Comparison of ENCODE assay signal across 18 cellular contexts in genomic region chr3:160159346-160159745, GRCh38.
DNase-seq lines count a peak whose midpoint lies in the region; ATAC-seq and TF ChIP-seq lines count a peak whose summit lies in the region.
"Had no signal": no experiment of that assay in that cellular context is flagged by ENCODE, and none has a peak within 500 bp of the region (broad histone marks: within the 10 kb centered on the region; RNA-seq: fewer than 3 reads in every experiment).

No MANE protein-coding gene starts in this region.

- H2BK5ac ChIP-seq in neuronal stem cell (ENCODE audit: low read length) = no peak overlapping the region

- H3K27me3 Mint-ChIP-seq in osteocyte (ENCODE audit: unreplicated experiment) = peaks cover 8% of the 10 kb centered on the region

- H3K4ac ChIP-seq in neuronal stem cell (ENCODE audit: low read length) = no peak overlapping the region

- H3K27me3 ChIP-seq in HAP-1 (ENCODE audit: low read depth) (no peaks in the 10 kb centered on the region), neuronal stem cell (ENCODE audit: control insufficient read depth in 3 of 3, insufficient read depth in 3 of 3, low read depth in 1 of 3, low read length in 3 of 3) (peaks cover 0 to 6% (median 0%) of the 10 kb centered on the region in 3 experiments)
- H3K27me3 ChIP-seq: BE2C; BLaER1 treated with 17β-estradiol and CSF1 and Interleukin-3, amounts not matched to agents 10 nM and 100 nM had no signal

- H3K36me3 ChIP-seq in HAP-1 (replicated peaks) (no peaks in the 10 kb centered on the region), neuronal stem cell (replicated peaks in 1 of 2; ENCODE audit: control insufficient read depth in 2 of 2, insufficient read depth in 2 of 2, low read length in 2 of 2) (no peaks in the 10 kb centered on the region)
- H3K36me3 ChIP-seq: BE2C; BLaER1 treated with 17β-estradiol and CSF1 and Interleukin-3, amounts not matched to agents 10 nM and 100 nM had no signal

- H3K27ac ChIP-seq in neuronal stem cell (replicated peaks; ENCODE audit: low read length) = no peak overlapping the region
- H3K27ac ChIP-seq: BLaER1 treated with 17β-estradiol and CSF1 and Interleukin-3, amounts not matched to agents 10 nM and 100 nM had no signal

- TF ChIP-seq CTCF in osteocyte (IDR thresholded peaks at IDR 0.05) = no peak

- H3K9me3 ChIP-seq in HAP-1 (no peaks in the 10 kb centered on the region), neuronal stem cell (replicated peaks in 1 of 2; ENCODE audit: control insufficient read depth in 2 of 2, insufficient read depth in 1 of 2, low read depth in 1 of 2, low read length in 2 of 2) (no peaks in the 10 kb centered on the region)
- H3K9me3 ChIP-seq: A549; BE2C; BLaER1 treated with 17β-estradiol and CSF1 and Interleukin-3, amounts not matched to agents 10 nM and 100 nM; Caco-2 had no signal

- no peaks in the 10 kb centered on the region for H3K36me3 Mint-ChIP-seq in osteocyte (ENCODE audit: unreplicated experiment)
- H3K36me3 Mint-ChIP-seq: CD4-positive, alpha-beta memory T cell had no signal

- no peak overlapping the region for H3K27ac Mint-ChIP-seq in osteocyte (ENCODE audit: unreplicated experiment)
- H3K27ac Mint-ChIP-seq: CD4-positive, alpha-beta memory T cell had no signal

- no CpG with 5 or more reads among the region's 2 CpGs for WGBS in neuronal stem cell (ENCODE audit: extremely low coverage in 2 of 2, insufficient read length in 2 of 2, insufficient replicate concordance in 1 of 2), 2 donors

- no peak overlapping the region for H3K4me2 ChIP-seq in neuronal stem cell (ENCODE audit: insufficient read depth, low read length, poor library complexity, severe bottlenecking)
- H3K4me2 ChIP-seq: A549; BLaER1 treated with 17β-estradiol and CSF1 and Interleukin-3, amounts not matched to agents 10 nM and 100 nM had no signal

- no peak overlapping the region for H2BK15ac ChIP-seq in neuronal stem cell (ENCODE audit: low read length)

- no peaks in the 10 kb centered on the region for H3K9me3 Mint-ChIP-seq in osteocyte (ENCODE audit: unreplicated experiment)
- H3K9me3 Mint-ChIP-seq: CD4-positive, alpha-beta memory T cell had no signal

- no peak overlapping the region for H3K18ac ChIP-seq in neuronal stem cell (ENCODE audit: low read length)

- H3K4me1 ChIP-seq in HAP-1 (peaks cover 16% of the 10 kb centered on the region), neuronal stem cell (ENCODE audit: control insufficient read depth in 2 of 2, insufficient read depth in 1 of 2, low read depth in 1 of 2, low read length in 2 of 2) (peaks cover 8 to 20% of the 10 kb centered on the region in 2 donors)
- H3K4me1 ChIP-seq: BLaER1 treated with 17β-estradiol and CSF1 and Interleukin-3, amounts not matched to agents 10 nM and 100 nM; Caco-2 had no signal

- no peak overlapping the region for H3K4me3 ChIP-seq in HAP-1
- no peak overlapping the region for H3K4me3 ChIP-seq in neuronal stem cell (ENCODE audit: low read length in 2 of 2)
- H3K4me3 ChIP-seq: A549; BLaER1 treated with 17β-estradiol and CSF1 and Interleukin-3, amounts not matched to agents 10 nM and 100 nM had no signal

- ATAC-seq in HG03135 (IDR thresholded peaks at IDR 0.05; ENCODE audit: unreplicated experiment) = no peak
- ATAC-seq: A549 had no signal

- no peaks in the 10 kb centered on the region for H3K4me1 Mint-ChIP-seq in osteocyte (ENCODE audit: unreplicated experiment)
- H3K4me1 Mint-ChIP-seq: CD4-positive, alpha-beta memory T cell had no signal

- no peak overlapping the region for H2AK5ac ChIP-seq in neuronal stem cell (ENCODE audit: low read depth, low read length)

- H3K9ac ChIP-seq in neuronal stem cell (ENCODE audit: low read depth, low read length, poor library complexity) = no peak overlapping the region
- H3K9ac ChIP-seq: BLaER1 treated with 17β-estradiol and CSF1 and Interleukin-3, amounts not matched to agents 10 nM and 100 nM had no signal

- peak; percentile 49 to 74 for DNase-seq in HAP-1 (ENCODE audit: low spot score in 2 of 2)
- DNase-seq in foreskin melanocyte = peak; percentile 96
- DNase-seq in neuronal stem cell (ENCODE audit: low spot score) = no peak
- no peak for DNase-seq in NCI-H69 (lab: John Stamatoyannopoulos, UW)
- no peak for DNase-seq in osteocyte (ENCODE audit: extremely low spot score, unreplicated experiment)
- DNase-seq: 8988T; ACHN; AML-193; BE2C; Caco-2; CD4-positive, alpha-beta memory T cell; DMS153; DND-41; GOT3; HCEC 1CT had no signal

- H3K23ac ChIP-seq in neuronal stem cell (ENCODE audit: low read depth, low read length, poor library complexity) = no peak overlapping the region

- H3K4me3 Mint-ChIP-seq in osteocyte (ENCODE audit: unreplicated experiment) = no peak overlapping the region
- H3K4me3 Mint-ChIP-seq: CD4-positive, alpha-beta memory T cell had no signal

- no peak overlapping the region for H4K8ac ChIP-seq in neuronal stem cell (ENCODE audit: low read depth, low read length)

- no peak overlapping the region for H4K91ac ChIP-seq in neuronal stem cell (ENCODE audit: low read depth, low read length, poor library complexity)

- no peak overlapping the region for H3K14ac ChIP-seq in neuronal stem cell (ENCODE audit: low read length)

- no peaks in the 10 kb centered on the region for H3K79me1 ChIP-seq in neuronal stem cell (ENCODE audit: low read depth, low read length)

- no peak overlapping the region for H2BK12ac ChIP-seq in neuronal stem cell (ENCODE audit: low read length)

- in situ Hi-C loops in HAP-1 (cut with MboI; ENCODE audit: low sequenced_read_pairs) = no loop called here

- H2AFZ ChIP-seq in neuronal stem cell (ENCODE audit: low read length) = peak overlapping the region; percentile 54

- no peak overlapping the region for H2BK120ac ChIP-seq in neuronal stem cell (ENCODE audit: low read depth, low read length)

Comparison
In these comparisons a context has a peak if more than half of its experiments do, and no peak if none do; other contexts are left out.
1. DNase-seq: peak in HAP-1 (2 of 2) and foreskin melanocyte (single experiment); none in neuronal stem cell (single experiment), NCI-H69 (single experiment) and osteocyte (single experiment).